8 cellular contexts compared by ENCODE assay signal in genomic region chr1:33086384-33086850, GRCh38. TPM values are rescaled to one million over a fixed set of nuclear protein-coding genes. Genes with fewer than 3 reads are reported as not detected.
A peak's percentile ranks its signal among the peaks of the same experiment; 100 is the strongest.
DNase-seq lines count a peak whose midpoint lies in the region; ATAC-seq, FAIRE-seq and TF ChIP-seq lines count a peak whose summit lies in the region.

No MANE protein-coding gene starts in this region.

- peak; percentile 87 for DNase-seq in ELF-1 (ENCODE audit: low read depth, low spot score)
- peak; percentile 73 for DNase-seq in NCI-H1092 (lab: John Stamatoyannopoulos, UW)
- DNase-seq in cerebellar nuclear complex (lab: John Stamatoyannopoulos, UW), result peak; percentile 33 to 78
- DNase-seq in keratinocyte (ENCODE audit: low read depth, low spot score), result no peak
- no peak for DNase-seq in spleen
- no peak for DNase-seq in GM12891 (ENCODE audit: insufficient read length, low spot score)

- dilution Hi-C loops in keratinocyte (cut with MboI; ENCODE audit: extremely low pct_ligation_motif_present, low sequenced_read_pairs), result no loop called here

- H3K36me3 ChIP-seq in SU-DHL-6 (ENCODE audit: low read length) (no peaks in the 10 kb centered on the region), keratinocyte (ENCODE audit: control insufficient read depth in 2 of 2, extremely low read depth in 1 of 2, insufficient read depth in 2 of 2, low read length in 2 of 2) (peaks cover 0 to 3% of the 10 kb centered on the region in 2 experiments), spleen (no peaks in the 10 kb centered on the region)

- no peak overlapping the region for H3K4me3 ChIP-seq in SU-DHL-6 (ENCODE audit: insufficient read depth, low read length, poor library complexity, severe bottlenecking)
- H3K4me3 ChIP-seq in keratinocyte (ENCODE audit: control insufficient read depth in 2 of 3, extremely low read depth in 1 of 3, insufficient read depth in 2 of 3, low read depth in 1 of 3, low read length in 3 of 3), result no peak overlapping the region
- no peak overlapping the region for H3K4me3 ChIP-seq in spleen

- H4K20me1 ChIP-seq in SU-DHL-6 (ENCODE audit: low read depth, low read length) (no peaks in the 10 kb centered on the region), keratinocyte (ENCODE audit: control insufficient read depth, extremely low read depth, insufficient read depth, low read length) (no peaks in the 10 kb centered on the region)

- H3K9ac ChIP-seq in SU-DHL-6 (ENCODE audit: low read length), result no peak overlapping the region
- no peak overlapping the region for H3K9ac ChIP-seq in keratinocyte (ENCODE audit: control insufficient read depth, extremely low read depth, insufficient read depth, low read length)

- no peak overlapping the region for H3K27ac ChIP-seq in SU-DHL-6 (ENCODE audit: low read depth, low read length)
- H3K27ac ChIP-seq in keratinocyte (ENCODE audit: control insufficient read depth, insufficient read depth, low read length), result no peak overlapping the region
- no peak overlapping the region for H3K27ac ChIP-seq in spleen

- H3F3A ChIP-seq in SU-DHL-6 (ENCODE audit: insufficient read depth), result no peaks in the 10 kb centered on the region

- H3K9me3 ChIP-seq in SU-DHL-6 (ENCODE audit: insufficient read depth, low read length) (no peaks in the 10 kb centered on the region), keratinocyte (ENCODE audit: control insufficient read depth, low read depth, low read length) (no peaks in the 10 kb centered on the region), spleen (no peaks in the 10 kb centered on the region)

- no peaks in the 10 kb centered on the region for H3K9me2 ChIP-seq in SU-DHL-6 (replicated peaks; ENCODE audit: insufficient read depth, low read length)

- TF ChIP-seq POLR2A in spleen (IDR thresholded peaks at IDR 0.05) (no peak), GM12891 (IDR thresholded peaks at IDR 0.05; ENCODE audit: low read depth, low read length) (no peak)

- ATAC-seq in HG02763 (IDR thresholded peaks at IDR 0.05; ENCODE audit: unreplicated experiment), result no peak

- no peak overlapping the region for H3K4me2 ChIP-seq in SU-DHL-6 (ENCODE audit: low read depth, low read length, poor library complexity, severe bottlenecking)
- no peak overlapping the region for H3K4me2 ChIP-seq in keratinocyte (ENCODE audit: control insufficient read depth, extremely low read depth, insufficient read depth, low read depth, low read length)

- intact Hi-C loops in spleen (cut with DNase I; ENCODE audit: low total_unique reads), result loop anchor here (10.0 kb wide), 1 partner anchor 152 kb away; no protein-coding TSS in a partner anchor

- H2AFZ ChIP-seq in SU-DHL-6 (ENCODE audit: low read depth, low read length, severe bottlenecking) (no peak overlapping the region), keratinocyte (ENCODE audit: control insufficient read depth, low read length) (no peak overlapping the region)

- no peaks in the 10 kb centered on the region for H3K9me1 ChIP-seq in keratinocyte (ENCODE audit: control insufficient read depth, extremely low read depth, insufficient read depth, low read length)

- TF ChIP-seq CTCF in SU-DHL-6 (IDR thresholded peaks at IDR 0.05; ENCODE audit: insufficient read depth, low read length, poor library complexity, severe bottlenecking), result peak; percentile 54
- TF ChIP-seq CTCF in keratinocyte (optimal IDR thresholded peaks at IDR 0.05 in 1 of 3, IDR thresholded peaks at IDR 0.05 in 1 of 3, conservative IDR thresholded peaks at IDR 0.05 in 1 of 3; ENCODE audit: extremely low read depth in 1 of 3, insufficient read depth in 2 of 3, low read length in 3 of 3), result peak; percentile 73 to 86 (median 83)
- TF ChIP-seq CTCF in spleen (IDR thresholded peaks at IDR 0.05 in 8 of 11, conservative IDR thresholded peaks at IDR 0.05 in 3 of 11), result peak; percentile 19 to 77 (median 62)

- 32 to 47% (median 38%) methylated on average over 8 to 12 of the region's 12 CpGs for WGBS in spleen, 5 donors

- H3K27me3 ChIP-seq in SU-DHL-6 (ENCODE audit: low read length) (no peaks in the 10 kb centered on the region), keratinocyte (ENCODE audit: control insufficient read depth, extremely low read depth, insufficient read depth, low read length) (no peaks in the 10 kb centered on the region), spleen (replicated peaks in 1 of 7) (peaks cover 0 to 10% (median 1%) of the 10 kb centered on the region in 7 donors)

- no peaks in the 10 kb centered on the region for H3K79me2 ChIP-seq in SU-DHL-6 (ENCODE audit: insufficient read depth, low read length)
- H3K79me2 ChIP-seq in keratinocyte (ENCODE audit: control insufficient read depth, insufficient read depth, low read length), result no peaks in the 10 kb centered on the region

- H3K4me1 ChIP-seq in keratinocyte (ENCODE audit: control insufficient read depth, extremely low read depth, insufficient read depth, low read length) (peaks cover 3% of the 10 kb centered on the region), spleen (peaks cover 5 to 52% (median 24%) of the 10 kb centered on the region in 6 donors)

- FAIRE-seq in keratinocyte (lab: Jason Lieb, UNC), result no peak
- FAIRE-seq in GM12891 (lab: Jason Lieb, UNC), result no peak

TF ChIP-seq in GM12891, 5 proteins besides CTCF, POLR2A, EP300 and RAD21:
- TF ChIP-seq SPI1 (IDR thresholded peaks at IDR 0.05; ENCODE audit: low read depth, low read length), result no peak
- TF ChIP-seq TAF1 (IDR thresholded peaks at IDR 0.05; ENCODE audit: low read depth, low read length), result no peak
- TF ChIP-seq PAX5 (IDR thresholded peaks at IDR 0.05; ENCODE audit: insufficient read depth, low read length, severe bottlenecking), result no peak
- no peak for TF ChIP-seq POU2F2 (IDR thresholded peaks at IDR 0.05; ENCODE audit: low read depth, low read length)
- no peak for TF ChIP-seq POLR2AphosphoS5 (IDR thresholded peaks at IDR 0.05; ENCODE audit: low read depth, low read length)

RNA-seq across cellular contexts. Expression of gene AZIN2, which starts 5.5 kb away (rescaled TPM):
- polyA plus RNA-seq in keratinocyte (5.9 to 9.1 TPM (median 6.7 TPM) in 3 replicates), spleen (1 to 10 TPM; 1.4 to 2.0 (median 1.5) TPM)
- polyA plus RNA-seq in keratinocyte (2011; ENCODE audit: low read depth), result 1.1 TPM
- polyA plus RNA-seq in keratinocyte (2011; cell fraction: cytosol; rRNA removed), result 4.0 and 7.1 TPM in 2 replicates
- 15.5 and 24.5 TPM in 2 replicates for polyA plus RNA-seq in keratinocyte (2011; cell fraction: nucleus; rRNA removed)
- 2.9 and 5.1 TPM in 2 replicates for polyA plus RNA-seq in keratinocyte (2012; ENCODE audit: low replicate concordance)
- polyA minus RNA-seq in keratinocyte, result 3.2 to 8.6 TPM (median 8.3 TPM) in 3 replicates
- 10.0 TPM for polyA minus RNA-seq in keratinocyte (2011; cell fraction: cytosol; rRNA and poly(A)+ RNA removed)
- 8.8 and 15.8 TPM in 2 replicates for polyA minus RNA-seq in keratinocyte (2011; cell fraction: nucleus; rRNA and poly(A)+ RNA removed)
- total RNA-seq in spleen, result 1 to 10 TPM; 2.8 to 8.3 (median 4.4) TPM
- 0.42 TPM for polyA plus RNA-seq in GM12891 (2012; ENCODE audit: low read depth, missing spikeins)

RNA-seq across cellular contexts. Expression of gene AK2, which starts 49.7 kb away (rescaled TPM):
- polyA plus RNA-seq in keratinocyte (193 to 258 TPM (median 256 TPM) in 3 replicates), spleen (10 to 100 TPM; 42.8 to 75.1 (median 74.7) TPM)
- 68.5 TPM for polyA plus RNA-seq in keratinocyte (2011; ENCODE audit: low read depth)
- polyA plus RNA-seq in keratinocyte (2011; cell fraction: cytosol; rRNA removed), result 240 and 263 TPM in 2 replicates
- polyA plus RNA-seq in keratinocyte (2011; cell fraction: nucleus; rRNA removed), result 231 and 290 TPM in 2 replicates
- 163 and 201 TPM in 2 replicates for polyA plus RNA-seq in keratinocyte (2012; ENCODE audit: low replicate concordance)
- 43.8 to 97.5 TPM (median 91.4 TPM) in 3 replicates for polyA minus RNA-seq in keratinocyte
- polyA minus RNA-seq in keratinocyte (2011; cell fraction: cytosol; rRNA and poly(A)+ RNA removed), result 123 TPM
- 36.0 and 67.2 TPM in 2 replicates for polyA minus RNA-seq in keratinocyte (2011; cell fraction: nucleus; rRNA and poly(A)+ RNA removed)
- 100 to 1,000 TPM in 4 of 7 donors, 10 to 100 TPM in 3; 83.9 to 139 (median 103) TPM for total RNA-seq in spleen
- 196 TPM for polyA plus RNA-seq in GM12891 (2012; ENCODE audit: low read depth, missing spikeins)

Comparison
In these comparisons a context has a peak if more than half of its experiments do, and no peak if none do; other contexts are left out.
1. DNase-seq: peak in ELF-1 (single experiment), NCI-H1092 (single experiment) and cerebellar nuclear complex (2 of 2); none in keratinocyte (single experiment), spleen (single experiment) and GM12891 (single experiment).
2. Peak in every context shown above with its lines, with median percentiles within 50 percentile points of each other: CTCF ChIP-seq.